In the genomic region with DNA sequence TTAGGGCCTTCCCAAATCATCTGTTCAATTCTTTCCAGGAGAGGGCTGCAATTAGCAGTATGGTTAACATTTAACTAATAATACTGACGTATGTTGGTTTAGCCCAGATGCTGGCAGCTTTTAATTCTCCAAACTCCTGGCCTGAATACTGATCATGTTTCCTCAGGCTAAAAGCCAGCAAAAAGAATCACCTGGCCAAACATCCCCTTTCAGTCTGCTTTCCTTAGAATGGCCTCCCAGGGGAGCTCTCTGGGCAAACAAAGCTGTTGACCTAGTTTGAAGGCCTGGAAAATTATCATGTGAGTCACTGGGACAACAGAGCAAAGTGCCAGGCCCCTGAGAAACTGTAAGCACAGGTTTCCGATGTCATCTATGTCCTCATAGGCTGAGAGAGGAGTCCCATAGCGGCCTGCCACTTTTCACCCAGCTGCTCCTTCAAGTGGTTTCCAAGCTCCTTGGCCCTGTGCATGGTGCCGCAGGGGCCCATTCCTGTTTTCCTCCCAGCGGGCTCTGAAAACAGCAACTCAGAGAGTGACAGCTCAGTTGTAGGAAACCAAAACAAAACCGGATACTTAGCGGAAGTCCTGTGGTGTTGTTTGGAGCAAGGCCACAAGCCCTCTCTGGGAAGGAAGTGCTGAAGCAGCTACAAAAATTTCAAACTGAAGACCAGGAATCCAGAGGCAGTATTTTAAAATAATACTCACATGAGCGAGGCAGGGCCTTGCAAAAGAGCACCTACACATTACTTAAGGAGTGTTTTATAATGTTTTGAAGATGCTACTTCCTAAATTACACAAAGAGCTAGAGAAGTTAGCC, we compare ENCODE assay signal across 8 cellular contexts. TPM values are rescaled to one million over a fixed set of nuclear protein-coding genes. Genes with fewer than 3 reads are reported as not detected.
DNase-seq lines count a peak whose midpoint lies in the region; ATAC-seq and TF ChIP-seq lines count a peak whose summit lies in the region.

No MANE protein-coding gene starts in this region.

- peak; percentile 79 to 81 for ATAC-seq in activated naive CD4-positive, alpha-beta T cell treated with anti-CD3 and anti-CD28 coated beads, Interleukin-2, amount 50 U/mL, for 72 hours
- ATAC-seq in gastroesophageal sphincter (peak; percentile 95), HG03565 (IDR thresholded peaks at IDR 0.05; ENCODE audit: unreplicated experiment) (no peak)

- no peaks in the 10 kb centered on the region for H3K36me3 Mint-ChIP-seq in activated naive CD4-positive, alpha-beta T cell treated with anti-CD3 and anti-CD28 coated beads, Interleukin-2, amount 50 U/mL, for 72 hours
- H3K36me3 Mint-ChIP-seq in neural progenitor cell = no peaks in the 10 kb centered on the region

- peaks cover 2% of the 10 kb centered on the region for H3K27me3 Mint-ChIP-seq in neural progenitor cell (ENCODE audit: insufficient read depth, low read depth)

- H3K4me1 Mint-ChIP-seq in neural progenitor cell = peaks cover 22% of the 10 kb centered on the region

- H3K9me3 ChIP-seq in MM.1S (replicated peaks; ENCODE audit: insufficient read depth, low read length) (no peaks in the 10 kb centered on the region), SJCRH30 (replicated peaks) (no peaks in the 10 kb centered on the region), gastroesophageal sphincter (no peaks in the 10 kb centered on the region), neural progenitor cell (ENCODE audit: low read depth) (no peaks in the 10 kb centered on the region)

- H2AFZ ChIP-seq in MM.1S (ENCODE audit: low read length) (peak overlapping the region; percentile 58), neural progenitor cell (replicated peaks) (peak overlapping the region; percentile 98)

- TF ChIP-seq CTCF in MM.1S (IDR thresholded peaks at IDR 0.05; ENCODE audit: low read length) = no peak
- TF ChIP-seq CTCF in gastroesophageal sphincter (IDR thresholded peaks at IDR 0.05) = no peak
- no peak for TF ChIP-seq CTCF in neural progenitor cell (IDR thresholded peaks at IDR 0.05)

- no peak for TF ChIP-seq EP300 in gastroesophageal sphincter (IDR thresholded peaks at IDR 0.05)

- no peaks in the 10 kb centered on the region for H3K27me3 ChIP-seq in MM.1S (replicated peaks; ENCODE audit: insufficient read depth, low read length)
- no peaks in the 10 kb centered on the region for H3K27me3 ChIP-seq in SJCRH30
- no peaks in the 10 kb centered on the region for H3K27me3 ChIP-seq in gastroesophageal sphincter
- H3K27me3 ChIP-seq in neural progenitor cell = no peaks in the 10 kb centered on the region

- H3K79me2 ChIP-seq in MM.1S (ENCODE audit: low read length) (no peaks in the 10 kb centered on the region), neural progenitor cell (ENCODE audit: low read depth) (no peaks in the 10 kb centered on the region)

- H3K4me1 ChIP-seq in MM.1S (ENCODE audit: low read length) (peaks cover 19% of the 10 kb centered on the region), SJCRH30 (peaks cover 22% of the 10 kb centered on the region), gastroesophageal sphincter (peaks cover 0 to 26% (median 14%) of the 10 kb centered on the region in 3 donors), neural progenitor cell (peaks cover 10% of the 10 kb centered on the region)

- H3F3A ChIP-seq in MM.1S (ENCODE audit: insufficient read depth, low read length) (peaks cover 13% of the 10 kb centered on the region; the same call in 1 of the 2 replicates), neural progenitor cell (ENCODE audit: low read depth) (peaks cover 18% of the 10 kb centered on the region)

- WGBS in gastroesophageal sphincter (ENCODE audit: low coverage in 1 of 2), 2 donors = 31 to 50% methylated on average over 1 to 4 of the region's 8 CpGs

- H3K4me3 Mint-ChIP-seq in neural progenitor cell = peak overlapping the region; percentile 21

- peak overlapping the region; percentile 65 for H3K4me2 ChIP-seq in MM.1S (ENCODE audit: low read depth, low read length)
- peak overlapping the region; percentile 16 for H3K4me2 ChIP-seq in neural progenitor cell

- H3K9ac ChIP-seq in MM.1S (ENCODE audit: low read length) (peak overlapping the region; percentile 47), neural progenitor cell (no peak overlapping the region)

- no peaks in the 10 kb centered on the region for H3K9me3 Mint-ChIP-seq in activated naive CD4-positive, alpha-beta T cell treated with anti-CD3 and anti-CD28 coated beads, Interleukin-2, amount 50 U/mL, for 72 hours
- no peaks in the 10 kb centered on the region for H3K9me3 Mint-ChIP-seq in neural progenitor cell

- H3K9me2 ChIP-seq in MM.1S (replicated peaks; ENCODE audit: insufficient read depth, low read length) = no peaks in the 10 kb centered on the region

- no peaks in the 10 kb centered on the region for H3K36me3 ChIP-seq in MM.1S (replicated peaks; ENCODE audit: insufficient read depth, low read length)
- H3K36me3 ChIP-seq in SJCRH30 = no peaks in the 10 kb centered on the region
- H3K36me3 ChIP-seq in gastroesophageal sphincter = no peaks in the 10 kb centered on the region
- H3K36me3 ChIP-seq in neural progenitor cell = no peaks in the 10 kb centered on the region

- no peaks in the 10 kb centered on the region for H4K20me1 ChIP-seq in MM.1S (ENCODE audit: insufficient read depth, low read length)
- no peaks in the 10 kb centered on the region for H4K20me1 ChIP-seq in neural progenitor cell (ENCODE audit: low read depth)

- DNase-seq in GF-D8 (lab: John Stamatoyannopoulos, UW) = peak; percentile 90
- DNase-seq in MM.1S = peak; percentile 73
- peak; percentile 87 to 92 for DNase-seq in SJCRH30
- peak; percentile 48 to 66 for DNase-seq in activated naive CD4-positive, alpha-beta T cell treated with anti-CD3 and anti-CD28 coated beads, Interleukin-2, amount 50 U/mL, for 72 hours (ENCODE audit: low spot score in 2 of 2)
- peak; percentile 45 for DNase-seq in neural progenitor cell (ENCODE audit: low spot score)
- DNase-seq in superior temporal gyrus (ENCODE audit: extremely low spot score) = peak; percentile 47

- H3K27ac ChIP-seq in MM.1S (ENCODE audit: low read length) (peak overlapping the region; percentile 74), SJCRH30 (peak overlapping the region; percentile 41), gastroesophageal sphincter (peak overlapping the region; percentile 74 to 84 (median 76)), neural progenitor cell (peak overlapping the region; percentile 75)

- TF ChIP-seq POLR2A in gastroesophageal sphincter (IDR thresholded peaks at IDR 0.05) = no peak

- H3K27ac Mint-ChIP-seq in activated naive CD4-positive, alpha-beta T cell treated with anti-CD3 and anti-CD28 coated beads, Interleukin-2, amount 50 U/mL, for 72 hours = peak overlapping the region; percentile 95
- peak overlapping the region; percentile 87 for H3K27ac Mint-ChIP-seq in neural progenitor cell

- H3K4me3 ChIP-seq in MM.1S (ENCODE audit: low read length) (peak overlapping the region; percentile 19), SJCRH30 (peak overlapping the region; percentile 45), gastroesophageal sphincter (peak overlapping the region in 1 of 2 donors; percentile 30), neural progenitor cell (no peak overlapping the region)

RNA-seq across cellular contexts. Expression of a gene that starts 36.5 kb away (rescaled TPM):
- 257 and 269 TPM in 2 replicates for total RNA-seq in SJCRH30 (2014; rRNA removed; shearing (Covaris generic))
- 100 to 1,000 TPM; 133 to 188 TPM for total RNA-seq in activated naive CD4-positive, alpha-beta T cell treated with anti-CD3 and anti-CD28 coated beads, Interleukin-2, amount 50 U/mL, for 72 hours
- total RNA-seq in gastroesophageal sphincter = 100 to 1,000 TPM; 120 to 257 (median 135) TPM
- 261 and 482 TPM in 2 replicates for total RNA-seq in neural progenitor cell (ENCODE audit: low replicate concordance)

RNA-seq across cellular contexts. Expression of a gene that starts 40.7 kb away (rescaled TPM):
- 21.1 and 26.4 TPM in 2 replicates for total RNA-seq in SJCRH30 (2014; rRNA removed; shearing (Covaris generic))
- total RNA-seq in activated naive CD4-positive, alpha-beta T cell treated with anti-CD3 and anti-CD28 coated beads, Interleukin-2, amount 50 U/mL, for 72 hours = 10 to 100 TPM; 26.8 to 49.7 TPM
- total RNA-seq in gastroesophageal sphincter = 10 to 100 TPM; 20.3 to 42.3 (median 33.7) TPM
- 3.7 and 4.8 TPM in 2 replicates for total RNA-seq in neural progenitor cell (ENCODE audit: low replicate concordance)
